Comparison of ENCODE assay signal across 8 cellular contexts in genomic region chr16:4624015-4624826, GRCh38. TPM values are rescaled to one million over a fixed set of nuclear protein-coding genes. Genes with fewer than 3 reads are reported as not detected.
DNase-seq lines count a peak whose midpoint lies in the region; ATAC-seq and TF ChIP-seq lines count a peak whose summit lies in the region.

Gene MGRN1, plus strand, starts transcription at chr16:4624826. Its CDS starts 135 bp downstream, at chr16:4624961.

- peak within 1 kb of the TSS; percentile 99 for H2AFZ ChIP-seq in IMR-90 (replicated peaks; ENCODE audit: low read length, poor library complexity)

- peak within 1 kb of the TSS; percentile 99 for H3K4ac ChIP-seq in IMR-90 (ENCODE audit: low read depth, low read length)

- H2BK20ac ChIP-seq in IMR-90 (ENCODE audit: low read depth, low read length) = peak within 1 kb of the TSS; percentile 100

- H3K14ac ChIP-seq in IMR-90 (replicated peaks; ENCODE audit: low read depth, low read length) = peak within 1 kb of the TSS; percentile 99

- CTCF ChIA-PET in IMR-90 (lab: Yijun Ruan, JAX) = interaction anchor here (1.1 to 1.4 kb wide), 3 partner anchors 8 to 75 kb away, joined by 3 to 6 read pairs (median 5); no protein-coding TSS in a partner anchor

- peak within 1 kb of the TSS; percentile 98 for H3K56ac ChIP-seq in IMR-90 (ENCODE audit: extremely low read depth, insufficient read depth, low read length)

- peak within 1 kb of the TSS; percentile 99 for H4K91ac ChIP-seq in IMR-90 (ENCODE audit: insufficient read depth, low read depth, low read length)

- 0 out of 2 replicates have a peak, but pooled peaks cover 2% of the 10 kb centered on the region for H3K36me3 ChIP-seq in IMR-90 (ENCODE audit: control insufficient read depth, insufficient read depth, low read length)

- POLR2A ChIA-PET in IMR-90 (lab: Charles Lee; ENCODE audit: unreplicated experiment) = no interaction called here

- H3K18ac ChIP-seq in IMR-90 (ENCODE audit: low read depth, low read length) = peak within 1 kb of the TSS; percentile 93

- H4K5ac ChIP-seq in IMR-90 (ENCODE audit: low read depth, low read length) = peak within 1 kb of the TSS; percentile 89

- peaks cover 9 to 37% of the 10 kb centered on the region in 2 experiments; a peak in 2 of 4 replicates for H3K79me1 ChIP-seq in IMR-90 (ENCODE audit: low read depth in 1 of 2, low read length in 2 of 2)

- in situ Hi-C loops in IMR-90 (cut with MboI; ENCODE audit: low sequenced_read_pairs) = no loop called here

- BruUV-seq in IMR-90 (replicated peaks; lab: Mats Ljungman, UMichigan) = no TSS peak

- peak; percentile 59 for TF ChIP-seq RAD21 in IMR-90 (IDR thresholded peaks at IDR 0.05; ENCODE audit: low read length)

- peak; percentile 74 for ATAC-seq in GM21528 (IDR thresholded peaks at IDR 0.05; ENCODE audit: low FRiP score, unreplicated experiment)
- ATAC-seq in IMR-90 (ENCODE audit: low read depth) = peak; percentile 92

- peak within 1 kb of the TSS; percentile 91 for H3K9ac ChIP-seq in IMR-90 (ENCODE audit: low read depth, low read length)

- TF ChIP-seq CTCF in IMR-90 (conservative IDR thresholded peaks at IDR 0.05; ENCODE audit: low read depth, low read length) (peak; percentile 95), epithelial cell of esophagus (IDR thresholded peaks at IDR 0.05; ENCODE audit: insufficient read depth, low read depth, low read length, missing control alignments) (peak; percentile 95)

- dilution Hi-C loops in IMR-90 (cut with HindIII; ENCODE audit: low sequenced_read_pairs, unreplicated experiment) = no loop called here

- peak within 1 kb of the TSS; percentile 94 for H3K4me2 ChIP-seq in IMR-90 (ENCODE audit: low read depth, low read length)

- peak within 1 kb of the TSS; percentile 100 for H2BK120ac ChIP-seq in IMR-90 (ENCODE audit: low read depth, low read length)

- peak within 1 kb of the TSS; percentile 96 for H3K27ac ChIP-seq in IMR-90 (ENCODE audit: insufficient read depth, low read length)

- peak within 1 kb of the TSS; percentile 91 for H2BK5ac ChIP-seq in IMR-90 (ENCODE audit: low read depth, low read length, poor library complexity, severe bottlenecking)

- peak within 1 kb of the TSS; percentile 92; the same call in 2 of the 3 replicates for H2BK15ac ChIP-seq in IMR-90 (ENCODE audit: low read depth, low read length)

- H3K9me1 ChIP-seq in IMR-90 (ENCODE audit: insufficient read depth, low read length) = peaks cover 7% of the 10 kb centered on the region

- H3K4me3 ChIP-seq in IMR-90 (ENCODE audit: insufficient read depth, low read depth, low read length) (peak within 1 kb of the TSS; percentile 89), epithelial cell of esophagus (ENCODE audit: low read length) (peak within 1 kb of the TSS; percentile 84), mononuclear cell (ENCODE audit: low read length) (peak within 1 kb of the TSS; percentile 88)

- H3K27me3 ChIP-seq in IMR-90 (ENCODE audit: control insufficient read depth, insufficient read depth, low read length) (no peaks in the 10 kb centered on the region), mononuclear cell (ENCODE audit: insufficient read depth, low read length) (no peaks in the 10 kb centered on the region)

- peak within 1 kb of the TSS; percentile 59 to 99 for H4K8ac ChIP-seq in IMR-90 (ENCODE audit: low read depth in 2 of 2, low read length in 2 of 2)

- 2% methylated on average over 24 of the region's 42 CpGs; no CpG with 5 or more reads in 1 of the 2 experiments for WGBS in IMR-90 (ENCODE audit: extremely low coverage in 2 of 2, insufficient read length in 1 of 2), 2 experiments

- intact Hi-C loops in IMR-90 (cut with micrococcal nuclease) = no loop called here

- peak within 1 kb of the TSS; percentile 91 for H2AK5ac ChIP-seq in IMR-90 (ENCODE audit: low read depth, low read length)

- DNase-seq in DMS 273 treated with DMSO at 0.1 percent for 48 hours (lab: John Stamatoyannopoulos, UW) = peak; percentile 89
- DNase-seq in IMR-90 = peak; percentile 98
- peak; percentile 97 for DNase-seq in OCI-M1 (lab: John Stamatoyannopoulos, UW)
- peak; percentile 90 for DNase-seq in activated T-cell treated with anti-CD3 and anti-CD28 coated beads for 24 hours (ENCODE audit: low read depth)
- peak; percentile 98 for DNase-seq in epithelial cell of esophagus (ENCODE audit: low read depth)
- DNase-seq in stimulated activated CD8-positive, alpha-beta memory T cell treated with anti-CD3 and anti-CD28 coated beads, Interleukin-2, amount 100 ng/mL, for 48 hours (ENCODE audit: low read depth in 2 of 2) = peak; percentile 83 to 86

- H4K20me1 ChIP-seq in IMR-90 (ENCODE audit: insufficient read depth, low read length) = peaks cover 32% of the 10 kb centered on the region

- peak within 1 kb of the TSS; percentile 100 for H3K23ac ChIP-seq in IMR-90 (ENCODE audit: low read depth, low read length)

- no peaks in the 10 kb centered on the region for H3K9me3 ChIP-seq in IMR-90 (ENCODE audit: control insufficient read depth, insufficient read depth, low read length)
- no peaks in the 10 kb centered on the region for H3K9me3 ChIP-seq in mononuclear cell (ENCODE audit: low read depth, low read length)

- peak within 1 kb of the TSS; percentile 98 for H2AK9ac ChIP-seq in IMR-90 (replicated peaks; ENCODE audit: low read depth, low read length, poor library complexity)

- no peak for TF ChIP-seq POLR2A in IMR-90 (IDR thresholded peaks at IDR 0.05; ENCODE audit: low read depth, low read length)

- H3K4me1 ChIP-seq in IMR-90 (ENCODE audit: control insufficient read depth, insufficient read depth, low read length) = peaks cover 11% of the 10 kb centered on the region
- peaks cover 43% of the 10 kb centered on the region for H3K4me1 ChIP-seq in mononuclear cell (ENCODE audit: insufficient read depth, low read length)

TF ChIP-seq in IMR-90, 13 proteins besides CTCF, POLR2A, EP300 and RAD21:
- TF ChIP-seq MXI1 (IDR thresholded peaks at IDR 0.05; ENCODE audit: borderline replicate concordance, low read depth, low read length) (no peak), BHLHE40 (IDR thresholded peaks at IDR 0.05; ENCODE audit: low read depth, low read length) (peak; percentile 97), RFX5 (IDR thresholded peaks at IDR 0.05; ENCODE audit: low read depth, low read length) (no peak), MAZ (IDR thresholded peaks at IDR 0.05; ENCODE audit: borderline replicate concordance, low read depth, low read length) (peak; percentile 98; the same call in 1 of the 2 replicates), RCOR1 (IDR thresholded peaks at IDR 0.05; ENCODE audit: insufficient replicate concordance, low read length) (peak; percentile 99), SMC3 (IDR thresholded peaks at IDR 0.05; ENCODE audit: low read depth, low read length) (peak; percentile 42; the same call in 1 of the 2 replicates)

RNA-seq across cellular contexts. Expression of gene MGRN1, which starts in this region (rescaled TPM):
- total RNA-seq in IMR-90 (2012; rRNA removed) = 11.7 and 13.9 TPM in 2 replicates
- 26.7 and 32.7 TPM in 2 replicates for polyA plus RNA-seq in IMR-90 (2012; rRNA removed)
- polyA plus RNA-seq in IMR-90 (2012; cell fraction: cytosol; rRNA removed) = 29.0 and 31.5 TPM in 2 replicates
- 31.0 and 54.6 TPM in 2 replicates for polyA plus RNA-seq in IMR-90 (2012; cell fraction: nucleus; rRNA removed; ENCODE audit: low replicate concordance)
- 40.8 TPM for total RNA-seq in mononuclear cell

Comparison
In these comparisons a context has a peak if more than half of its experiments do, and no peak if none do; other contexts are left out.
1. Peak in every context shown above with its lines: DNase-seq, ATAC-seq, H3K4me3 ChIP-seq and H3K27ac ChIP-seq.